8 cellular contexts compared by ENCODE assay signal in genomic region chr2:236568068-236568921, GRCh38. TPM values are rescaled to one million over a fixed set of nuclear protein-coding genes. Genes with fewer than 3 reads are reported as not detected.
DNase-seq lines count a peak whose midpoint lies in the region; ATAC-seq and TF ChIP-seq lines count a peak whose summit lies in the region.

No MANE protein-coding gene starts in this region.

- peak; percentile 47 for ATAC-seq in GM21528 (IDR thresholded peaks at IDR 0.05; ENCODE audit: low FRiP score, unreplicated experiment)
- no peak; the same call in 2 of the 3 replicates for ATAC-seq in RWPE2 (ENCODE audit: low read depth)
- no peak for ATAC-seq in central memory CD8-positive, alpha-beta T cell (replicated peaks; ENCODE audit: extremely low read depth, poor library complexity, severe bottlenecking)

- TF ChIP-seq CTCF in Calu3 (IDR thresholded peaks at IDR 0.05; ENCODE audit: unreplicated experiment) (no peak), RWPE2 (IDR thresholded peaks at IDR 0.05; ENCODE audit: poor library complexity, severe bottlenecking) (no peak), lower leg skin (IDR thresholded peaks at IDR 0.05) (no peak)

- no peak overlapping the region for H3K27ac ChIP-seq in RWPE2 (ENCODE audit: poor library complexity, severe bottlenecking)

- H3K9me3 ChIP-seq in RWPE2 (ENCODE audit: severe bottlenecking), result no peaks in the 10 kb centered on the region

- peaks cover 14% of the 10 kb centered on the region for H3K36me3 Mint-ChIP-seq in Calu3 (ENCODE audit: insufficient read depth, unreplicated experiment)
- peaks cover 9% of the 10 kb centered on the region for H3K36me3 Mint-ChIP-seq in central memory CD8-positive, alpha-beta T cell (ENCODE audit: insufficient read depth)
- H3K36me3 Mint-ChIP-seq in stimulated activated naive CD8-positive, alpha-beta T cell treated with anti-CD3 and anti-CD28 coated beads, Interleukin-15, Interleukin-2, amounts not matched to agents 100 ng/mL and 50 ng/mL, for 24 hours (ENCODE audit: low read depth), result no peaks in the 10 kb centered on the region

- CTCF ChIA-PET in Calu3 (lab: Charles Lee), result interaction anchor here (0.6 to 2.6 kb wide), 3 partner anchors 54 to 524 kb away, joined by 5 to 40 read pairs (median 5); no protein-coding TSS in a partner anchor

- BruUV-seq in Calu3 (replicated peaks; lab: Mats Ljungman, UMichigan), result no TSS peak

- peak overlapping the region; percentile 80 for H3K4me3 Mint-ChIP-seq in Calu3 (ENCODE audit: low read depth, unreplicated experiment)
- H3K4me3 Mint-ChIP-seq in central memory CD8-positive, alpha-beta T cell, result peak overlapping the region; percentile 70
- H3K4me3 Mint-ChIP-seq in stimulated activated naive CD8-positive, alpha-beta T cell treated with anti-CD3 and anti-CD28 coated beads, Interleukin-15, Interleukin-2, amounts not matched to agents 100 ng/mL and 50 ng/mL, for 24 hours, result peak overlapping the region; percentile 82

- H3K4me3 ChIP-seq in RWPE2 (ENCODE audit: severe bottlenecking) (peak overlapping the region; percentile 7), lower leg skin (ENCODE audit: low read depth, poor library complexity, severe bottlenecking) (peak overlapping the region; percentile 23)

- H3K27ac Mint-ChIP-seq in Calu3 (ENCODE audit: unreplicated experiment), result peak overlapping the region; percentile 69
- peak overlapping the region; percentile 72 for H3K27ac Mint-ChIP-seq in central memory CD8-positive, alpha-beta T cell (ENCODE audit: low read depth)
- H3K27ac Mint-ChIP-seq in stimulated activated naive CD8-positive, alpha-beta T cell treated with anti-CD3 and anti-CD28 coated beads, Interleukin-15, Interleukin-2, amounts not matched to agents 100 ng/mL and 50 ng/mL, for 24 hours, result peak overlapping the region; percentile 75

- peaks cover under 1% of the 10 kb centered on the region for H3K9me3 Mint-ChIP-seq in Calu3 (ENCODE audit: low read depth, unreplicated experiment)
- H3K9me3 Mint-ChIP-seq in central memory CD8-positive, alpha-beta T cell, result no peaks in the 10 kb centered on the region
- no peaks in the 10 kb centered on the region for H3K9me3 Mint-ChIP-seq in stimulated activated naive CD8-positive, alpha-beta T cell treated with anti-CD3 and anti-CD28 coated beads, Interleukin-15, Interleukin-2, amounts not matched to agents 100 ng/mL and 50 ng/mL, for 24 hours

- no peak for TF ChIP-seq POLR2A in lower leg skin (IDR thresholded peaks at IDR 0.05)

- DNase-seq in Calu3 (peak; percentile 64), RWPE2 (ENCODE audit: low spot score) (no peak), lower leg skin (ENCODE audit: low spot score in 2 of 2) (peak in 1 of 2 donors; percentile 91), NCI-H187 treated with DMSO at 0.1 percent for 48 hours (lab: John Stamatoyannopoulos, UW) (no peak)
- peak in 1 of 2 donors; percentile 27 for DNase-seq in central memory CD8-positive, alpha-beta T cell (ENCODE audit: low spot score in 2 of 2)
- DNase-seq in effector CD4-positive, alpha-beta T cell, result no peak

- no peaks in the 10 kb centered on the region for H3K36me3 ChIP-seq in RWPE2 (ENCODE audit: low read depth)

- H3K4me1 ChIP-seq in RWPE2 (ENCODE audit: insufficient read depth, poor library complexity, severe bottlenecking), result no peaks in the 10 kb centered on the region

- 7 to 10% methylated on average over 49 of the region's 49 CpGs for WGBS in lower leg skin, 2 donors

- intact Hi-C loops in Calu3 (cut with micrococcal nuclease; ENCODE audit: unreplicated experiment) (loop anchor here (2.0 kb wide), 1 partner anchor 215 kb away; no protein-coding TSS in a partner anchor), lower leg skin (cut with DNase I; ENCODE audit: low total_unique reads) (no loop called here)

- H3K27me3 Mint-ChIP-seq in Calu3 (ENCODE audit: unreplicated experiment), result peaks cover 14% of the 10 kb centered on the region
- no peaks in the 10 kb centered on the region for H3K27me3 Mint-ChIP-seq in central memory CD8-positive, alpha-beta T cell
- no peaks in the 10 kb centered on the region for H3K27me3 Mint-ChIP-seq in stimulated activated naive CD8-positive, alpha-beta T cell treated with anti-CD3 and anti-CD28 coated beads, Interleukin-15, Interleukin-2, amounts not matched to agents 100 ng/mL and 50 ng/mL, for 24 hours

- peaks cover 9% of the 10 kb centered on the region for H3K27me3 ChIP-seq in RWPE2 (ENCODE audit: insufficient read depth, poor library complexity, severe bottlenecking)

- H3K4me1 Mint-ChIP-seq in Calu3 (ENCODE audit: low read depth, unreplicated experiment), result peaks cover 28% of the 10 kb centered on the region
- H3K4me1 Mint-ChIP-seq in central memory CD8-positive, alpha-beta T cell, result peaks cover 14% of the 10 kb centered on the region
- peaks cover 20% of the 10 kb centered on the region for H3K4me1 Mint-ChIP-seq in stimulated activated naive CD8-positive, alpha-beta T cell treated with anti-CD3 and anti-CD28 coated beads, Interleukin-15, Interleukin-2, amounts not matched to agents 100 ng/mL and 50 ng/mL, for 24 hours (ENCODE audit: low read depth)

RNA-seq across cellular contexts. Expression of gene ACKR3, which starts 1.3 kb away (rescaled TPM):
- total RNA-seq in Calu3 (2022) (8.8 and 9.5 TPM in 2 replicates), lower leg skin (10 to 100 TPM in 3 of 4 donors, 1 to 10 TPM in 1; 6.7 to 25.0 (median 16.7) TPM)
